25 cellular contexts compared by ENCODE assay signal in genomic region chr1:67599085-67599484, GRCh38.
DNase-seq lines count a peak whose midpoint lies in the region; ATAC-seq and TF ChIP-seq lines count a peak whose summit lies in the region.
"Had no signal": no experiment of that assay in that cellular context is flagged by ENCODE, and none has a peak within 500 bp of the region (broad histone marks: within the 10 kb centered on the region; RNA-seq: fewer than 3 reads in every experiment).

No MANE protein-coding gene starts in this region.

- H3K4me1 ChIP-seq in RWPE2 (ENCODE audit: insufficient read depth, poor library complexity, severe bottlenecking), result no peaks in the 10 kb centered on the region
- peaks cover 11% of the 10 kb centered on the region for H3K4me1 ChIP-seq in cardiac muscle cell (ENCODE audit: low read depth)
- H3K4me1 ChIP-seq in neuronal stem cell (ENCODE audit: control insufficient read depth in 2 of 2, insufficient read depth in 1 of 2, low read depth in 1 of 2, low read length in 2 of 2), result no peaks in the 10 kb centered on the region

- H2BK15ac ChIP-seq in neuronal stem cell (ENCODE audit: low read length), result no peak overlapping the region

- no peaks in the 10 kb centered on the region for H3K79me1 ChIP-seq in neuronal stem cell (ENCODE audit: low read depth, low read length)

- H2BK120ac ChIP-seq in neuronal stem cell (ENCODE audit: low read depth, low read length), result no peak overlapping the region

- no peaks in the 10 kb centered on the region for H3K36me3 Mint-ChIP-seq in activated naive CD8-positive, alpha-beta T cell treated with anti-CD3 and anti-CD28 coated beads, Interleukin-2, amount 50 U/mL, for 24 hours (ENCODE audit: low read depth)
- H3K36me3 Mint-ChIP-seq: CD8-positive, alpha-beta T cell; stimulated activated memory B cell treated with anti-CD40 and anti-IgM and Interleukin-4, amounts not matched to agents 10 μg/mL and 1 μg/mL and 100 μg/mL, for 72 hours had no signal

- H3K9me3 Mint-ChIP-seq in activated naive CD8-positive, alpha-beta T cell treated with anti-CD3 and anti-CD28 coated beads, Interleukin-2, amount 50 U/mL, for 24 hours, result no peaks in the 10 kb centered on the region
- H3K9me3 Mint-ChIP-seq: activated CD8-positive, alpha-beta T cell treated with anti-CD3 and anti-CD28 coated beads for 36 hours; T-helper 2 cell treated with Interferon-gamma antibody and Interleukin-4, amounts not matched to agents 5 μg/mL and 100 μg/mL, for 36 hours had no signal

- ATAC-seq in RWPE2 (ENCODE audit: low read depth) (peak; percentile 35; the same call in 1 of the 3 replicates), GM18909 (IDR thresholded peaks at IDR 0.05; ENCODE audit: poor library complexity, unreplicated experiment) (no peak), GM21515 (IDR thresholded peaks at IDR 0.05; ENCODE audit: unreplicated experiment) (no peak)
- ATAC-seq in activated naive CD8-positive, alpha-beta T cell treated with anti-CD3 and anti-CD28 coated beads, Interleukin-2, amount 50 U/mL, for 24 hours, result no peak
- ATAC-seq: activated CD8-positive, alpha-beta T cell treated with anti-CD3 and anti-CD28 coated beads for 36 hours; CD8-positive, alpha-beta T cell; GM23338; stimulated activated memory B cell treated with anti-CD40 and anti-IgM and Interleukin-4, amounts not matched to agents 10 μg/mL and 1 μg/mL and 100 μg/mL, for 72 hours had no signal

- H2BK12ac ChIP-seq in neuronal stem cell (ENCODE audit: low read length), result no peak overlapping the region

- H2AK5ac ChIP-seq in neuronal stem cell (ENCODE audit: low read depth, low read length), result peak overlapping the region; percentile 63

- H2BK5ac ChIP-seq in neuronal stem cell (ENCODE audit: low read length), result no peak overlapping the region

- H3K18ac ChIP-seq in neuronal stem cell (ENCODE audit: low read length), result no peak overlapping the region

- no peak overlapping the region for H3K4ac ChIP-seq in neuronal stem cell (ENCODE audit: low read length)

- no peak overlapping the region for H3K4me3 ChIP-seq in RWPE2 (ENCODE audit: severe bottlenecking)
- no peak overlapping the region for H3K4me3 ChIP-seq in cardiac muscle cell
- no peak overlapping the region for H3K4me3 ChIP-seq in neuronal stem cell (ENCODE audit: low read length in 2 of 2)
- H3K4me3 ChIP-seq: GM23338, hepatocyte, SJSA1 had no signal

- H3K27ac ChIP-seq in RWPE2 (ENCODE audit: poor library complexity, severe bottlenecking) (no peak overlapping the region), cardiac muscle cell (no peak overlapping the region), neuronal stem cell (replicated peaks; ENCODE audit: low read length) (no peak overlapping the region)
- H3K27ac ChIP-seq: hepatocyte, KMS-11, SJSA1 had no signal

- TF ChIP-seq CTCF in RWPE2 (IDR thresholded peaks at IDR 0.05; ENCODE audit: poor library complexity, severe bottlenecking) (no peak), cardiac muscle cell (IDR thresholded peaks at IDR 0.05; ENCODE audit: low read depth, low read length) (no peak)

- no peak overlapping the region for H4K8ac ChIP-seq in neuronal stem cell (ENCODE audit: low read depth, low read length)

- no peak overlapping the region for H2AFZ ChIP-seq in neuronal stem cell (ENCODE audit: low read length)
- H2AFZ ChIP-seq: GM23338, hepatocyte had no signal

- no peak overlapping the region for H3K27ac Mint-ChIP-seq in activated naive CD8-positive, alpha-beta T cell treated with anti-CD3 and anti-CD28 coated beads, Interleukin-2, amount 50 U/mL, for 24 hours
- H3K27ac Mint-ChIP-seq: activated B cell treated with CpG ODN at 0.5 μM for 24 hours; activated CD8-positive, alpha-beta T cell treated with anti-CD3 and anti-CD28 coated beads for 36 hours; activated naive CD4-positive, alpha-beta T cell treated with anti-CD3 and anti-CD28 coated beads for 36 hours; CD8-positive, alpha-beta T cell; GM23338; nephron progenitor cell; stimulated activated memory B cell treated with anti-CD40 and anti-IgM and Interleukin-4, amounts not matched to agents 10 μg/mL and 1 μg/mL and 100 μg/mL, for 72 hours; T-helper 2 cell treated with Interferon-gamma antibody and Interleukin-4, amounts not matched to agents 5 μg/mL and 100 μg/mL, for 36 hours had no signal

- no peak overlapping the region for H3K14ac ChIP-seq in neuronal stem cell (ENCODE audit: low read length)

- H3K23ac ChIP-seq in neuronal stem cell (ENCODE audit: low read depth, low read length, poor library complexity), result no peak overlapping the region

- H3K27me3 Mint-ChIP-seq in activated naive CD8-positive, alpha-beta T cell treated with anti-CD3 and anti-CD28 coated beads, Interleukin-2, amount 50 U/mL, for 24 hours, result no peaks in the 10 kb centered on the region

- WGBS in neuronal stem cell (ENCODE audit: extremely low coverage in 2 of 2, insufficient read length in 2 of 2, insufficient replicate concordance in 1 of 2), 2 donors, result no CpG with 5 or more reads among the region's 1 CpG

- DNase-seq in GM03348 (ENCODE audit: low spot score) (peak; percentile 36), RWPE2 (ENCODE audit: low spot score) (no peak), cardiac muscle cell (ENCODE audit: low read depth in 1 of 2, low spot score in 1 of 2) (peak; percentile 10 to 36), neuronal stem cell (ENCODE audit: low spot score) (no peak)
- no peak for DNase-seq in activated naive CD8-positive, alpha-beta T cell treated with anti-CD3 and anti-CD28 coated beads, Interleukin-2, amount 50 U/mL, for 24 hours
- no peak for DNase-seq in activated CD4-positive, alpha-beta T cell treated with anti-CD3 and anti-CD28 coated beads for 4 hours
- DNase-seq: activated B cell treated with CpG ODN at 0.5 μM for 24 hours; activated CD8-positive, alpha-beta T cell treated with anti-CD3 and anti-CD28 coated beads for 36 hours; activated naive CD4-positive, alpha-beta T cell treated with anti-CD3 and anti-CD28 coated beads for 36 hours; activated T-cell treated with anti-CD3 and anti-CD28 coated beads, Interleukin-2, amount 50 U/mL, for 1 hour; aorta; CD8-positive, alpha-beta T cell; DMS79; mesenchymal stem cell; NCI-H1092; NCI-H526 treated with DMSO at 0.1 percent for 48 hours; nephron progenitor cell had no signal

- H3K36me3 ChIP-seq in RWPE2 (ENCODE audit: low read depth) (no peaks in the 10 kb centered on the region), cardiac muscle cell (no peaks in the 10 kb centered on the region), neuronal stem cell (replicated peaks in 1 of 2; ENCODE audit: control insufficient read depth in 2 of 2, insufficient read depth in 2 of 2, low read length in 2 of 2) (no peaks in the 10 kb centered on the region)
- H3K36me3 ChIP-seq: SJSA1 had no signal

- H3K4me3 Mint-ChIP-seq in activated naive CD8-positive, alpha-beta T cell treated with anti-CD3 and anti-CD28 coated beads, Interleukin-2, amount 50 U/mL, for 24 hours, result no peak overlapping the region
- H3K4me3 Mint-ChIP-seq: activated B cell treated with CpG ODN at 0.5 μM for 24 hours; activated CD8-positive, alpha-beta T cell treated with anti-CD3 and anti-CD28 coated beads for 36 hours; activated naive CD4-positive, alpha-beta T cell treated with anti-CD3 and anti-CD28 coated beads for 36 hours; CD8-positive, alpha-beta T cell; GM23338; nephron progenitor cell; stimulated activated memory B cell treated with anti-CD40 and anti-IgM and Interleukin-4, amounts not matched to agents 10 μg/mL and 1 μg/mL and 100 μg/mL, for 72 hours; T-helper 2 cell treated with Interferon-gamma antibody and Interleukin-4, amounts not matched to agents 5 μg/mL and 100 μg/mL, for 36 hours had no signal

- H3K27me3 ChIP-seq in RWPE2 (ENCODE audit: insufficient read depth, poor library complexity, severe bottlenecking) (no peaks in the 10 kb centered on the region), cardiac muscle cell (no peaks in the 10 kb centered on the region), neuronal stem cell (ENCODE audit: control insufficient read depth in 3 of 3, insufficient read depth in 3 of 3, low read depth in 1 of 3, low read length in 3 of 3) (peaks cover 0 to under 1% (median 0%) of the 10 kb centered on the region in 3 experiments)
- H3K27me3 ChIP-seq: hepatocyte, SJSA1 had no signal

- no peak overlapping the region for H4K91ac ChIP-seq in neuronal stem cell (ENCODE audit: low read depth, low read length, poor library complexity)

- H3K4me2 ChIP-seq in neuronal stem cell (ENCODE audit: insufficient read depth, low read length, poor library complexity, severe bottlenecking), result no peak overlapping the region
- H3K4me2 ChIP-seq: GM23338, hepatocyte, KMS-11 had no signal

- H3K9me3 ChIP-seq in RWPE2 (ENCODE audit: severe bottlenecking) (no peaks in the 10 kb centered on the region), cardiac muscle cell (ENCODE audit: low read depth) (no peaks in the 10 kb centered on the region), neuronal stem cell (replicated peaks in 1 of 2; ENCODE audit: control insufficient read depth in 2 of 2, insufficient read depth in 1 of 2, low read depth in 1 of 2, low read length in 2 of 2) (no peaks in the 10 kb centered on the region)
- H3K9me3 ChIP-seq: SJSA1 had no signal

- no peaks in the 10 kb centered on the region for H3K4me1 Mint-ChIP-seq in activated naive CD8-positive, alpha-beta T cell treated with anti-CD3 and anti-CD28 coated beads, Interleukin-2, amount 50 U/mL, for 24 hours
- H3K4me1 Mint-ChIP-seq: activated B cell treated with CpG ODN at 0.5 μM for 24 hours; nephron progenitor cell; stimulated activated memory B cell treated with anti-CD40 and anti-IgM and Interleukin-4, amounts not matched to agents 10 μg/mL and 1 μg/mL and 100 μg/mL, for 72 hours had no signal

- H3K9ac ChIP-seq in neuronal stem cell (ENCODE audit: low read depth, low read length, poor library complexity), result no peak overlapping the region
- H3K9ac ChIP-seq: KMS-11 had no signal

Comparison
In these comparisons a context has a peak if more than half of its experiments do, and no peak if none do; other contexts are left out.
1. DNase-seq: peak in GM03348 (single experiment) and cardiac muscle cell (2 of 2); none in RWPE2 (single experiment), neuronal stem cell (single experiment), activated naive CD8-positive, alpha-beta T cell treated with anti-CD3 and anti-CD28 coated beads, Interleukin-2, amount 50 U/mL, for 24 hours (single experiment) and activated CD4-positive, alpha-beta T cell treated with anti-CD3 and anti-CD28 coated beads for 4 hours (0 of 2).